In the genomic region with DNA sequence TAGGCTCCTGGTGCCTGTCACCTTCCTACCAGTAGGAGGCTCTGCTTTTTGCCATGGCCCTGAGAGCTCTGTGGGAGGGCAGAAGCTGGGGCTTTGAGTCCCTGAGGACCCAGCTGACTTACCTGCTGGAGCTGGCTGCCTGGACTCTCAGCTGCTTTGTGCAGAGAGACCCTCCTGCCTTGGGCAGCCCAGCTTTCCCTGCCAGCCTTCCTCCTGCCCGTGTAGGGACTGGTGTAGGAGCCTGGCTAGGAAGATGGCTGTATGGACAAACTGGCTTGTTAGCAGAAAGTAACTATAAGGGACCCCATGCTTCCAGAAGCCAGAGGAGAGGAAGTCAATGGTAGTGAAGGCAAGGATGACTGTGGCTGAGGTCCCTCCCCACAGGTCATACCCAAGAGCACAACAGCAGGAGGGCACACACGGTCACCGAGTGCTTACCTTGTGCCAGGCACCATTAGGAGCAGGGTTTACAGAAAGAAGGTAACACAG, we compare ENCODE assay signal across 8 cellular contexts. TPM values are rescaled to one million over a fixed set of nuclear protein-coding genes. Genes with fewer than 3 reads are reported as not detected.
A peak's percentile ranks its signal among the peaks of the same experiment; 100 is the strongest.
DNase-seq lines count a peak whose midpoint lies in the region; ATAC-seq and TF ChIP-seq lines count a peak whose summit lies in the region.

No MANE protein-coding gene starts in this region.

- TF ChIP-seq CTCF in HEK293 (tag by site-specific recombination; IDR thresholded peaks at IDR 0.05) (peak; percentile 47; the same call in 1 of the 2 replicates), brain microvascular endothelial cell (IDR thresholded peaks at IDR 0.05; ENCODE audit: low read depth, low read length, missing control alignments) (peak; percentile 82), lower lobe of right lung (IDR thresholded peaks at IDR 0.05) (peak; percentile 44)

- H3K4me1 Mint-ChIP-seq in immature natural killer cell, result peaks cover 13 to 17% of the 10 kb centered on the region in 2 donors

- no peak overlapping the region for H3K4me3 ChIP-seq in HEK293 (ENCODE audit: low read depth, low read length)
- no peak overlapping the region for H3K4me3 ChIP-seq in brain microvascular endothelial cell (ENCODE audit: low read depth, low read length)
- no peak overlapping the region for H3K4me3 ChIP-seq in lower lobe of right lung

- H3K9me3 ChIP-seq in HEK293 (ENCODE audit: control insufficient read depth, insufficient read depth, low read depth, low read length), result no peaks in the 10 kb centered on the region
- H3K9me3 ChIP-seq in lower lobe of right lung, result no peaks in the 10 kb centered on the region

- in situ Hi-C loops in brain microvascular endothelial cell (cut with HindIII; ENCODE audit: low pct_ligation_motif_present, low sequenced_read_pairs), result no loop called here

- H3K27ac ChIP-seq in HEK293 (ENCODE audit: extremely low read depth, low read depth, low read length), result 0 out of 2 replicates have a peak overlapping the region, but pooled peaks have one; percentile 1
- peak overlapping the region; percentile 43 for H3K27ac ChIP-seq in brain microvascular endothelial cell
- no peak overlapping the region for H3K27ac ChIP-seq in lower lobe of right lung

- ATAC-seq in lower lobe of right lung, result peak; percentile 60 to 61
- ATAC-seq in GM18520 (IDR thresholded peaks at IDR 0.05; ENCODE audit: unreplicated experiment), result no peak

- H3K9me3 Mint-ChIP-seq in immature natural killer cell, result no peaks in the 10 kb centered on the region

- H3K27me3 Mint-ChIP-seq in immature natural killer cell (ENCODE audit: low read depth in 3 of 3), result peaks cover 3 to 7% (median 6%) of the 10 kb centered on the region in 3 donors

- H3K4me1 ChIP-seq in HEK293 (ENCODE audit: control insufficient read depth, insufficient read depth, low read length) (no peaks in the 10 kb centered on the region), lower lobe of right lung (peaks cover 24% of the 10 kb centered on the region)

- H3K36me3 ChIP-seq in HEK293 (ENCODE audit: control insufficient read depth in 2 of 2, insufficient read depth in 1 of 2, low read length in 2 of 2), result peaks cover 3 to 55% of the 10 kb centered on the region in 2 experiments; a peak in 2 of 3 replicates
- H3K36me3 ChIP-seq in brain microvascular endothelial cell (replicated peaks), result peaks cover 54% of the 10 kb centered on the region
- peaks cover 49% of the 10 kb centered on the region for H3K36me3 ChIP-seq in lower lobe of right lung

- no peaks in the 10 kb centered on the region for H3K27me3 ChIP-seq in brain microvascular endothelial cell (replicated peaks)
- no peaks in the 10 kb centered on the region for H3K27me3 ChIP-seq in lower lobe of right lung (ENCODE audit: low read depth)

- intact Hi-C loops in lower lobe of right lung (cut with DNase I), result no loop called here

- DNase-seq in NCI-H1436 (lab: John Stamatoyannopoulos, UW), result peak; percentile 80
- DNase-seq in NCI-H1436 treated with DMSO at 0.1 percent for 48 hours (lab: John Stamatoyannopoulos, UW), result no peak
- DNase-seq in NCI-H82 (lab: John Stamatoyannopoulos, UW), result peak; percentile 91
- peak; percentile 34 for DNase-seq in brain microvascular endothelial cell
- DNase-seq in lower lobe of right lung, result no peak
- no peak for DNase-seq in immature natural killer cell

- H3K36me3 Mint-ChIP-seq in immature natural killer cell, result peaks cover 5 to 30% (median 16%) of the 10 kb centered on the region in 3 donors

- H3K27ac Mint-ChIP-seq in immature natural killer cell, result peak overlapping the region in 2 of 6 donors; percentile 37 to 41

- CTCF ChIA-PET in HEK293 (lab: Yijun Ruan, JAX), result interaction anchor here (0.6 to 2.9 kb wide), 20 partner anchors 9 to 760 kb away, joined by 3 to 30 read pairs (median 4); a partner anchor contains a TSS

- POLR2A ChIA-PET in HEK293 (lab: Yijun Ruan, JAX), result interaction anchor here (0.6 to 3.3 kb wide), 5 partner anchors 10 to 297 kb away, joined by 3 to 15 read pairs (median 3); a partner anchor contains a TSS

- no peak overlapping the region for H3K4me3 Mint-ChIP-seq in immature natural killer cell

TF ChIP-seq in HEK293, 187 proteins besides CTCF, POLR2A, EP300 and RAD21 (continues in another document):
- TF ChIP-seq, protein P1, sequence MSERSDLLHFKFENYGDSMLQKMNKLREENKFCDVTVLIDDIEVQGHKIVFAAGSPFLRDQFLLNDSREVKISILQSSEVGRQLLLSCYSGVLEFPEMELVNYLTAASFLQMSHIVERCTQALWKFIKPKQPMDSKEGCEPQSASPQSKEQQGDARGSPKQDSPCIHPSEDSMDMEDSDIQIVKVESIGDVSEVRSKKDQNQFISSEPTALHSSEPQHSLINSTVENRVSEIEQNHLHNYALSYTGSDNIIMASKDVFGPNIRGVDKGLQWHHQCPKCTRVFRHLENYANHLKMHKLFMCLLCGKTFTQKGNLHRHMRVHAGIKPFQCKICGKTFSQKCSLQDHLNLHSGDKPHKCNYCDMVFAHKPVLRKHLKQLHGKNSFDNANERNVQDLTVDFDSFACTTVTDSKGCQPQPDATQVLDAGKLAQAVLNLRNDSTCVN (tag by site-specific recombination; optimal IDR thresholded peaks at IDR 0.05), result peak; percentile 3
- 0 out of 2 replicates have a peak, but pooled peaks have one; percentile 47 for TF ChIP-seq TRIM28 (IDR thresholded peaks at IDR 0.05; ENCODE audit: borderline replicate concordance, low read length)
- TF ChIP-seq, protein P2, sequence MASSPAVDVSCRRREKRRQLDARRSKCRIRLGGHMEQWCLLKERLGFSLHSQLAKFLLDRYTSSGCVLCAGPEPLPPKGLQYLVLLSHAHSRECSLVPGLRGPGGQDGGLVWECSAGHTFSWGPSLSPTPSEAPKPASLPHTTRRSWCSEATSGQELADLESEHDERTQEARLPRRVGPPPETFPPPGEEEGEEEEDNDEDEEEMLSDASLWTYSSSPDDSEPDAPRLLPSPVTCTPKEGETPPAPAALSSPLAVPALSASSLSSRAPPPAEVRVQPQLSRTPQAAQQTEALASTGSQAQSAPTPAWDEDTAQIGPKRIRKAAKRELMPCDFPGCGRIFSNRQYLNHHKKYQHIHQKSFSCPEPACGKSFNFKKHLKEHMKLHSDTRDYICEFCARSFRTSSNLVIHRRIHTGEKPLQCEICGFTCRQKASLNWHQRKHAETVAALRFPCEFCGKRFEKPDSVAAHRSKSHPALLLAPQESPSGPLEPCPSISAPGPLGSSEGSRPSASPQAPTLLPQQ (tag by site-specific recombination; IDR thresholded peaks at IDR 0.05), result no peak
- TF ChIP-seq ZNF223 (tag by site-specific recombination; IDR thresholded peaks at IDR 0.05), result peak; percentile 81; the same call in 1 of the 2 replicates
- peak; percentile 64; the same call in 1 of the 2 replicates for TF ChIP-seq ZIC2 (tag by site-specific recombination; IDR thresholded peaks at IDR 0.05)
- TF ChIP-seq ZNF600 (tag by site-specific recombination; IDR thresholded peaks at IDR 0.05), result 0 out of 2 replicates have a peak, but pooled peaks have one; percentile 12
- 0 out of 2 replicates have a peak, but pooled peaks have one; percentile 40 for TF ChIP-seq GLIS2 (tag by site-specific recombination; IDR thresholded peaks at IDR 0.05)
- peak; percentile 96 for TF ChIP-seq ZNF335 (tag by site-specific recombination; conservative IDR thresholded peaks at IDR 0.05)
- peak; percentile 93 for TF ChIP-seq GLIS1 (tag by site-specific recombination; IDR thresholded peaks at IDR 0.05)
- TF ChIP-seq ZNF837 (tag by site-specific recombination; IDR thresholded peaks at IDR 0.05), result no peak
- TF ChIP-seq ZBTB20 (tag by site-specific recombination; IDR thresholded peaks at IDR 0.05), result no peak
- TF ChIP-seq EGR2 (tag by site-specific recombination; IDR thresholded peaks at IDR 0.05; ENCODE audit: low read depth), result peak; percentile 80
- TF ChIP-seq ZNF654 (tag by site-specific recombination; IDR thresholded peaks at IDR 0.05; ENCODE audit: low read depth), result peak; percentile 17; the same call in 1 of the 2 replicates
- TF ChIP-seq, protein P3, sequence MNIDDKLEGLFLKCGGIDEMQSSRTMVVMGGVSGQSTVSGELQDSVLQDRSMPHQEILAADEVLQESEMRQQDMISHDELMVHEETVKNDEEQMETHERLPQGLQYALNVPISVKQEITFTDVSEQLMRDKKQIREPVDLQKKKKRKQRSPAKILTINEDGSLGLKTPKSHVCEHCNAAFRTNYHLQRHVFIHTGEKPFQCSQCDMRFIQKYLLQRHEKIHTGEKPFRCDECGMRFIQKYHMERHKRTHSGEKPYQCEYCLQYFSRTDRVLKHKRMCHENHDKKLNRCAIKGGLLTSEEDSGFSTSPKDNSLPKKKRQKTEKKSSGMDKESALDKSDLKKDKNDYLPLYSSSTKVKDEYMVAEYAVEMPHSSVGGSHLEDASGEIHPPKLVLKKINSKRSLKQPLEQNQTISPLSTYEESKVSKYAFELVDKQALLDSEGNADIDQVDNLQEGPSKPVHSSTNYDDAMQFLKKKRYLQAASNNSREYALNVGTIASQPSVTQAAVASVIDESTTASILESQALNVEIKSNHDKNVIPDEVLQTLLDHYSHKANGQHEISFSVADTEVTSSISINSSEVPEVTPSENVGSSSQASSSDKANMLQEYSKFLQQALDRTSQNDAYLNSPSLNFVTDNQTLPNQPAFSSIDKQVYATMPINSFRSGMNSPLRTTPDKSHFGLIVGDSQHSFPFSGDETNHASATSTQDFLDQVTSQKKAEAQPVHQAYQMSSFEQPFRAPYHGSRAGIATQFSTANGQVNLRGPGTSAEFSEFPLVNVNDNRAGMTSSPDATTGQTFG (tag by site-specific recombination; IDR thresholded peaks at IDR 0.05; ENCODE audit: borderline replicate concordance), result no peak
- TF ChIP-seq ZNF2 (tag by site-specific recombination; IDR thresholded peaks at IDR 0.05), result peak; percentile 66; the same call in 1 of the 2 replicates

RNA-seq across cellular contexts. Expression of a gene that starts 9.7 kb away (rescaled TPM):
- 7.2 TPM for total RNA-seq in lower lobe of right lung
- under 1 TPM in 2 of 3 donors, not detected in 1; 0.17 to 0.77 TPM for polyA plus RNA-seq in immature natural killer cell

RNA-seq across cellular contexts. Expression of a gene that starts 25.9 kb away (rescaled TPM):
- 188 TPM for total RNA-seq in lower lobe of right lung
- 100 to 1,000 TPM; 123 to 205 (median 149) TPM for polyA plus RNA-seq in immature natural killer cell

RNA-seq across cellular contexts. Expression of a gene that starts 43.3 kb away (rescaled TPM):
- total RNA-seq in lower lobe of right lung, result 4.2 TPM
- under 1 TPM in 2 of 3 donors, not detected in 1; 0.69 to 0.87 TPM for polyA plus RNA-seq in immature natural killer cell

Comparison
In these comparisons a context has a peak if more than half of its experiments do, and no peak if none do; other contexts are left out.
1. DNase-seq: peak in NCI-H1436 (single experiment), NCI-H82 (single experiment) and brain microvascular endothelial cell (single experiment); none in NCI-H1436 treated with DMSO at 0.1 percent for 48 hours (single experiment), lower lobe of right lung (single experiment) and immature natural killer cell (0 of 3).
2. Peak in every context shown above with its lines, with median percentiles within 50 percentile points of each other: CTCF ChIP-seq.